Comparison of ENCODE assay signal across 1 cellular context in genomic region chr19:33248553-33248953, GRCh38.
TF ChIP-seq lines count a peak whose summit lies in the region.

No MANE protein-coding gene starts in this region.

TF ChIP-seq in HepG2, 621 proteins besides CTCF, POLR2A, EP300 and RAD21 (continued from another document):
- TF ChIP-seq ZNF317 (CRISPR knock-in tag; IDR thresholded peaks at IDR 0.05) (0 out of 2 replicates have a peak, but pooled peaks have one; percentile 15), MTF2 (CRISPR knock-in tag; IDR thresholded peaks at IDR 0.05; ENCODE audit: borderline replicate concordance) (no peak), ZNF225 (CRISPR knock-in tag; IDR thresholded peaks at IDR 0.05) (no peak), HNRNPUL1 (IDR thresholded peaks at IDR 0.05; ENCODE audit: low read depth, low read length) (no peak), ESRRA (CRISPR knock-in tag; IDR thresholded peaks at IDR 0.05; ENCODE audit: low read depth) (peak; percentile 94), HDAC1 (CRISPR knock-in tag; IDR thresholded peaks at IDR 0.05) (no peak), ZNF354B (CRISPR knock-in tag; IDR thresholded peaks at IDR 0.05) (no peak), ZNF329 (CRISPR knock-in tag; IDR thresholded peaks at IDR 0.05; ENCODE audit: low read depth) (0 out of 2 replicates have a peak, but pooled peaks have one; percentile 13), POGK (CRISPR knock-in tag; conservative IDR thresholded peaks at IDR 0.05) (peak; percentile 33; the same call in 1 of the 2 replicates), ZNF546 (CRISPR knock-in tag; conservative IDR thresholded peaks at IDR 0.05) (peak; percentile 24; the same call in 1 of the 2 replicates), YEATS4 (CRISPR knock-in tag; IDR thresholded peaks at IDR 0.05; ENCODE audit: borderline replicate concordance) (peak; percentile 12; the same call in 1 of the 2 replicates), SNRNP70 (IDR thresholded peaks at IDR 0.05; ENCODE audit: low read depth, low read length) (no peak), MYC (CRISPR knock-in tag; IDR thresholded peaks at IDR 0.05; ENCODE audit: borderline replicate concordance) (peak; percentile 48; the same call in 1 of the 2 replicates), ZBTB34 (CRISPR knock-in tag; IDR thresholded peaks at IDR 0.05) (no peak; the same call in 1 of the 2 replicates), NFE2L1 (CRISPR knock-in tag; IDR thresholded peaks at IDR 0.05; ENCODE audit: borderline replicate concordance) (no peak), ZNF343 (CRISPR knock-in tag; IDR thresholded peaks at IDR 0.05) (0 out of 2 replicates have a peak, but pooled peaks have one; percentile 14), MAZ (IDR thresholded peaks at IDR 0.05; ENCODE audit: borderline replicate concordance, low read depth, low read length) (0 out of 2 replicates have a peak, but pooled peaks have one; percentile 23), MAZ (CRISPR knock-in tag; IDR thresholded peaks at IDR 0.05; ENCODE audit: low read depth) (peak; percentile 55; the same call in 1 of the 2 replicates), HMG20A (CRISPR knock-in tag; IDR thresholded peaks at IDR 0.05; ENCODE audit: borderline replicate concordance) (peak; percentile 45; the same call in 1 of the 2 replicates), ARNT2 (CRISPR knock-in tag; IDR thresholded peaks at IDR 0.05; ENCODE audit: low read depth) (no peak), ZSCAN29 (CRISPR knock-in tag; conservative IDR thresholded peaks at IDR 0.05) (no peak; the same call in 1 of the 2 replicates), SKI (IDR thresholded peaks at IDR 0.05; ENCODE audit: partially characterized antibody) (peak; percentile 49), YY1 (IDR thresholded peaks at IDR 0.05; ENCODE audit: insufficient read depth, insufficient replicate concordance, low read depth, low read length) (no peak), SIX4 (CRISPR knock-in tag; IDR thresholded peaks at IDR 0.05) (no peak), ZNF607 (CRISPR knock-in tag; IDR thresholded peaks at IDR 0.05; ENCODE audit: borderline replicate concordance) (no peak), ZNF280B (CRISPR knock-in tag; IDR thresholded peaks at IDR 0.05; ENCODE audit: borderline replicate concordance) (0 out of 2 replicates have a peak, but pooled peaks have one; percentile 6), FLYWCH1 (CRISPR knock-in tag; IDR thresholded peaks at IDR 0.05) (no peak), ZNF251 (CRISPR knock-in tag; IDR thresholded peaks at IDR 0.05) (no peak), DMAP1 (CRISPR knock-in tag; IDR thresholded peaks at IDR 0.05) (no peak; the same call in 1 of the 2 replicates), ZC3H4 (CRISPR knock-in tag; IDR thresholded peaks at IDR 0.05; ENCODE audit: borderline replicate concordance) (no peak; the same call in 1 of the 2 replicates), HOXD1 (CRISPR knock-in tag; IDR thresholded peaks at IDR 0.05) (no peak), ZNF782 (CRISPR knock-in tag; IDR thresholded peaks at IDR 0.05; ENCODE audit: borderline replicate concordance) (peak; percentile 44; the same call in 1 of the 2 replicates), HOXA3 (CRISPR knock-in tag; IDR thresholded peaks at IDR 0.05) (peak; percentile 54; the same call in 1 of the 2 replicates), FOSL2 (CRISPR knock-in tag; IDR thresholded peaks at IDR 0.05) (peak; percentile 70), ETV6 (CRISPR knock-in tag; conservative IDR thresholded peaks at IDR 0.05) (no peak), PHF21A (CRISPR knock-in tag; IDR thresholded peaks at IDR 0.05) (peak; percentile 39; the same call in 1 of the 2 replicates), ZFX (CRISPR knock-in tag; IDR thresholded peaks at IDR 0.05; ENCODE audit: low read depth) (peak; percentile 58), HHEX (CRISPR knock-in tag; IDR thresholded peaks at IDR 0.05) (no peak), PPARG (CRISPR knock-in tag; conservative IDR thresholded peaks at IDR 0.05) (no peak), SOX6 (IDR thresholded peaks at IDR 0.05) (no peak), SOX6 (CRISPR knock-in tag; IDR thresholded peaks at IDR 0.05) (0 out of 2 replicates have a peak, but pooled peaks have one; percentile 57), ATF1 (CRISPR knock-in tag; IDR thresholded peaks at IDR 0.05) (no peak), SAFB2 (CRISPR knock-in tag; IDR thresholded peaks at IDR 0.05; ENCODE audit: borderline replicate concordance, low read depth) (peak; percentile 75; the same call in 1 of the 2 replicates), SKIL (CRISPR knock-in tag; IDR thresholded peaks at IDR 0.05; ENCODE audit: borderline replicate concordance) (peak; percentile 40), MEIS1 (CRISPR knock-in tag; IDR thresholded peaks at IDR 0.05; ENCODE audit: borderline replicate concordance) (peak; percentile 73; the same call in 1 of the 2 replicates), ZNF784 (CRISPR knock-in tag; IDR thresholded peaks at IDR 0.05; ENCODE audit: borderline replicate concordance) (no peak), KMT2B (CRISPR knock-in tag; IDR thresholded peaks at IDR 0.05) (no peak), HNRNPL (IDR thresholded peaks at IDR 0.05; ENCODE audit: low read depth, low read length) (no peak), NFYC (CRISPR knock-in tag; IDR thresholded peaks at IDR 0.05) (0 out of 2 replicates have a peak, but pooled peaks have one; percentile 5)
- TF ChIP-seq, protein P1, sequence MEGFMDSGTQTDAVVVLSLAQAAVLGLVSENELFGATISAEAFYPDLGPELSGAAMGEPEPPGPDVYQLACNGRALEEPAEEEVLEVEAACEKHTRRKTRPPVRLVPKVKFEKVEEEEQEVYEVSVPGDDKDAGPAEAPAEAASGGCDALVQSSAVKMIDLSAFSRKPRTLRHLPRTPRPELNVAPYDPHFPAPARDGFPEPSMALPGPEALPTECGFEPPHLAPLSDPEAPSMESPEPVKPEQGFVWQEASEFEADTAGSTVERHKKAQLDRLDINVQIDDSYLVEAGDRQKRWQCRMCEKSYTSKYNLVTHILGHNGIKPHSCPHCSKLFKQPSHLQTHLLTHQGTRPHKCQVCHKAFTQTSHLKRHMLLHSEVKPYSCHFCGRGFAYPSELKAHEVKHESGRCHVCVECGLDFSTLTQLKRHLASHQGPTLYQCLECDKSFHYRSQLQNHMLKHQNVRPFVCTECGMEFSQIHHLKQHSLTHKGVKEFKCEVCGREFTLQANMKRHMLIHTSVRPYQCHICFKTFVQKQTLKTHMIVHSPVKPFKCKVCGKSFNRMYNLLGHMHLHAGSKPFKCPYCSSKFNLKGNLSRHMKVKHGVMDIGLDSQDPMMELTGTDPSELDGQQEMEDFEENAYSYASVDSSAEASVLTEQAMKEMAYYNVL (CRISPR knock-in tag; IDR thresholded peaks at IDR 0.05; ENCODE audit: borderline replicate concordance), result 0 out of 2 replicates have a peak, but pooled peaks have one; percentile 48
- TF ChIP-seq, protein P2, sequence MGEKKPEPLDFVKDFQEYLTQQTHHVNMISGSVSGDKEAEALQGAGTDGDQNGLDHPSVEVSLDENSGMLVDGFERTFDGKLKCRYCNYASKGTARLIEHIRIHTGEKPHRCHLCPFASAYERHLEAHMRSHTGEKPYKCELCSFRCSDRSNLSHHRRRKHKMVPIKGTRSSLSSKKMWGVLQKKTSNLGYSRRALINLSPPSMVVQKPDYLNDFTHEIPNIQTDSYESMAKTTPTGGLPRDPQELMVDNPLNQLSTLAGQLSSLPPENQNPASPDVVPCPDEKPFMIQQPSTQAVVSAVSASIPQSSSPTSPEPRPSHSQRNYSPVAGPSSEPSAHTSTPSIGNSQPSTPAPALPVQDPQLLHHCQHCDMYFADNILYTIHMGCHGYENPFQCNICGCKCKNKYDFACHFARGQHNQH (CRISPR knock-in tag; IDR thresholded peaks at IDR 0.05), result 0 out of 2 replicates have a peak, but pooled peaks have one; percentile 7
